ENCODE assay signal across 15 cellular contexts in genomic region chr3:22269827-22270226, GRCh38.
DNase-seq lines count a peak whose midpoint lies in the region; ATAC-seq and TF ChIP-seq lines count a peak whose summit lies in the region.
"Had no signal": no experiment of that assay in that cellular context is flagged by ENCODE, and none has a peak within 500 bp of the region (broad histone marks: within the 10 kb centered on the region; RNA-seq: fewer than 3 reads in every experiment).

No MANE protein-coding gene starts in this region.

- H3K4me3 ChIP-seq in cardiac muscle cell (no peak overlapping the region), left ventricle myocardium inferior (no peak overlapping the region), fibroblast of villous mesenchyme (ENCODE audit: low read depth, low read length) (no peak overlapping the region)
- H3K4me3 ChIP-seq: adrenal gland, thoracic aorta had no signal

- H3K9me3 ChIP-seq in cardiac muscle cell (ENCODE audit: low read depth): no peaks in the 10 kb centered on the region
- H3K9me3 ChIP-seq in left ventricle myocardium inferior (replicated peaks): no peaks in the 10 kb centered on the region
- H3K9me3 ChIP-seq: adrenal gland, thoracic aorta had no signal

- H3K27ac ChIP-seq in cardiac muscle cell (no peak overlapping the region), left ventricle myocardium inferior (replicated peaks) (no peak overlapping the region)
- H3K27ac ChIP-seq: adrenal gland, thoracic aorta had no signal

- peak; percentile 37 to 80 for DNase-seq in cardiac muscle cell (ENCODE audit: low read depth in 1 of 2, low spot score in 1 of 2)
- DNase-seq in left ventricle myocardium inferior: no peak
- DNase-seq in amniotic epithelial cell (ENCODE audit: low read depth): peak; percentile 7
- DNase-seq in fibroblast of villous mesenchyme (ENCODE audit: low read depth): peak; percentile 13
- no peak for DNase-seq in activated gamma-delta T cell treated with Interleukin-2 at 50 U/mL for 16 hours
- DNase-seq in NCI-H345 treated with DMSO at 0.1 percent for 48 hours (lab: John Stamatoyannopoulos, UW; ENCODE audit: unreplicated experiment): no peak
- DNase-seq: dermis blood vessel endothelial cell; naive thymus-derived CD8-positive, alpha-beta T cell; NCI-H1930; Right ventricle myocardium superior had no signal

- intact Hi-C loops in left ventricle myocardium inferior (cut with micrococcal nuclease): no loop called here

- H3K36me3 ChIP-seq in cardiac muscle cell: no peaks in the 10 kb centered on the region
- no peaks in the 10 kb centered on the region for H3K36me3 ChIP-seq in left ventricle myocardium inferior
- H3K36me3 ChIP-seq: adrenal gland, thoracic aorta had no signal

- no peak for TF ChIP-seq CTCF in cardiac muscle cell (IDR thresholded peaks at IDR 0.05; ENCODE audit: low read depth, low read length)
- TF ChIP-seq CTCF in left ventricle myocardium inferior (IDR thresholded peaks at IDR 0.05; ENCODE audit: borderline replicate concordance): no peak
- TF ChIP-seq CTCF in fibroblast of villous mesenchyme (IDR thresholded peaks at IDR 0.05; ENCODE audit: insufficient read depth, low read depth, low read length): no peak

- H3K27me3 ChIP-seq in cardiac muscle cell (no peaks in the 10 kb centered on the region), left ventricle myocardium inferior (ENCODE audit: low read depth) (no peaks in the 10 kb centered on the region)
- H3K27me3 ChIP-seq: adrenal gland had no signal

- ATAC-seq in GM21825 (IDR thresholded peaks at IDR 0.05; ENCODE audit: unreplicated experiment): no peak
- no peak for ATAC-seq in HG02571 (IDR thresholded peaks at IDR 0.05; ENCODE audit: unreplicated experiment)
- ATAC-seq: esophagus mucosa; naive thymus-derived CD8-positive, alpha-beta T cell had no signal

- H3K4me1 ChIP-seq in cardiac muscle cell (ENCODE audit: low read depth) (no peaks in the 10 kb centered on the region), left ventricle myocardium inferior (no peaks in the 10 kb centered on the region)
- H3K4me1 ChIP-seq: adrenal gland had no signal

Comparison
In these comparisons a context has a peak if more than half of its experiments do, and no peak if none do; other contexts are left out.
1. DNase-seq: peak in cardiac muscle cell (2 of 2), amniotic epithelial cell (single experiment) and fibroblast of villous mesenchyme (single experiment); none in left ventricle myocardium inferior (single experiment), activated gamma-delta T cell treated with Interleukin-2 at 50 U/mL for 16 hours (single experiment) and NCI-H345 treated with DMSO at 0.1 percent for 48 hours (single experiment).